22 cellular contexts compared by ENCODE assay signal in the genomic region with DNA sequence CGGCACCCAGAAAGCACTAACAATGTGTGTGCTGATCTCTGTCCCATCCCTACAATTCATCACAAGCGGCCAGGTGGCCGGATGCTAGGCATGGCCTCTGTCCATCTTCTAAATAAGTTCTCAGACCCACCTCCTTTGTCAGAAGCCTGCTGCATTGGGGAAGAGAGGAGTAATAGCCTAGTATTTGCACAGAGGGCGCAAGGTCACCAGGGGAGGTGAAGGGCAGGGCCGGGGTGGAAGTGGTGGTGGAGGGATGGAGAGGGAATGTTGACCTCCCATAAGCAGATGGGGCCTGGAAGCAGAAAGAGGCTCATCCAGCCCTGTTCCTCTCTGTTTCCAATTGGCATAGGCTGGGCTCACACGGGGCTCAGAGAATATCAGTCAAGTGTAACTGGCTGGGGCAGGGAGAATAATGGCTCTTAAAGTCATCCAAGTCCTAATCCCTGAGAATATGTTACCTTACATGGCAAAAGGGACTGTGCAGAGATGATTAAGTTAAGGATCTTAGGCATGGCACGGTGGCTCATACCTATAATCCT.
"Had no signal": no experiment of that assay in that cellular context is flagged by ENCODE, and none has a peak within 500 bp of the region (broad histone marks: within the 10 kb centered on the region; RNA-seq: fewer than 3 reads in every experiment).

No MANE protein-coding gene starts in this region.

- DNase-seq: activated CD4-positive, alpha-beta T cell treated with anti-CD3 and anti-CD28 coated beads for 1 hour; activated CD4-positive, alpha-beta T cell treated with anti-CD3 and anti-CD28 coated beads, Interleukin-2, amount 50 U/mL, for 1 hour; activated CD8-positive, alpha-beta T cell treated with anti-CD3 and anti-CD28 coated beads, Interleukin-2, amount 10 ng/mL, durations not matched to agents 7 days and 5 days; activated gamma-delta T cell; activated naive CD4-positive, alpha-beta T cell treated with anti-CD3 and anti-CD28 coated beads, Interleukin-2, amount 50 U/mL, for 16 hours; activated naive CD8-positive, alpha-beta T cell treated with anti-CD3 and anti-CD28 coated beads, Interleukin-2, amount 50 U/mL, for 24 hours; caudate nucleus; effector CD4-positive, alpha-beta T cell; erythroblast; foreskin fibroblast; immature natural killer cell; left lung; mammary epithelial cell; midbrain; natural killer cell; stimulated activated CD4-positive, alpha-beta T cell treated with anti-CD3 and anti-CD28 coated beads, Interleukin-2, amount 100 ng/mL, for 48 hours; stimulated activated CD8-positive, alpha-beta memory T cell treated with anti-CD3 and anti-CD28 coated beads, Interleukin-4, amount 100 ng/mL, for 48 hours; stimulated activated naive CD4-positive, alpha-beta T cell; upper lobe of right lung had no signal

- H3K4me1 Mint-ChIP-seq: natural killer cell had no signal

- H3K9me3 Mint-ChIP-seq: activated naive CD8-positive, alpha-beta T cell treated with anti-CD3 and anti-CD28 coated beads, Interleukin-2, amount 50 U/mL, for 24 hours; activated T-helper 1 cell treated with anti-CD3 and anti-CD28 coated beads, Interleukin-12 subunit alpha, Interleukin-12 subunit beta, Interleukin-2, Interleukin-4 antibody, amounts not matched to agents 30 ng/mL and 10 ng/mL and 1 ng/mL, durations not matched to agents 14 hours and 24 hours and 36 hours; dendritic cell treated with granulocyte-macrophage colony-stimulating factor and Interleukin-4, amounts not matched to agents 40 ng/mL and 50 ng/mL, for 4 days; immature natural killer cell; natural killer cell had no signal

- H3K27ac ChIP-seq: left lung, parathyroid adenoma, upper lobe of right lung had no signal

- H2AFZ ChIP-seq: parathyroid adenoma had no signal

- ATAC-seq: activated CD8-positive, alpha-beta T cell treated with anti-CD3 and anti-CD28 coated beads, Interleukin-2, amount 10 ng/mL, durations not matched to agents 7 days and 5 days; activated naive CD8-positive, alpha-beta T cell treated with anti-CD3 and anti-CD28 coated beads, Interleukin-2, amount 50 U/mL, for 24 hours; left lung; natural killer cell; upper lobe of right lung had no signal

- H3K27me3 Mint-ChIP-seq: activated naive CD8-positive, alpha-beta T cell treated with anti-CD3 and anti-CD28 coated beads, Interleukin-2, amount 50 U/mL, for 24 hours had no signal

- H3K27me3 ChIP-seq: upper lobe of right lung had no signal

- H3K4me3 Mint-ChIP-seq: activated CD8-positive, alpha-beta T cell treated with anti-CD3 and anti-CD28 coated beads, Interleukin-2, amount 10 ng/mL, durations not matched to agents 7 days and 5 days; activated naive CD8-positive, alpha-beta T cell treated with anti-CD3 and anti-CD28 coated beads, Interleukin-2, amount 50 U/mL, for 24 hours; activated T-helper 1 cell treated with anti-CD3 and anti-CD28 coated beads, Interleukin-12 subunit alpha, Interleukin-12 subunit beta, Interleukin-2, Interleukin-4 antibody, amounts not matched to agents 30 ng/mL and 10 ng/mL and 1 ng/mL, durations not matched to agents 14 hours and 24 hours and 36 hours; dendritic cell treated with granulocyte-macrophage colony-stimulating factor and Interleukin-4, amounts not matched to agents 40 ng/mL and 50 ng/mL, for 4 days; immature natural killer cell; natural killer cell had no signal

- H3K36me3 Mint-ChIP-seq: natural killer cell had no signal

- H3K9me3 ChIP-seq: left lung, upper lobe of right lung had no signal

- H3K27ac Mint-ChIP-seq: activated CD8-positive, alpha-beta T cell treated with anti-CD3 and anti-CD28 coated beads, Interleukin-2, amount 10 ng/mL, durations not matched to agents 7 days and 5 days; activated naive CD8-positive, alpha-beta T cell treated with anti-CD3 and anti-CD28 coated beads, Interleukin-2, amount 50 U/mL, for 24 hours; activated T-helper 1 cell treated with anti-CD3 and anti-CD28 coated beads, Interleukin-12 subunit alpha, Interleukin-12 subunit beta, Interleukin-2, Interleukin-4 antibody, amounts not matched to agents 30 ng/mL and 10 ng/mL and 1 ng/mL, durations not matched to agents 14 hours and 24 hours and 36 hours; dendritic cell treated with granulocyte-macrophage colony-stimulating factor and Interleukin-4, amounts not matched to agents 40 ng/mL and 50 ng/mL, for 4 days; immature natural killer cell; natural killer cell had no signal

- H3K9ac ChIP-seq: parathyroid adenoma had no signal

- H3K4me3 ChIP-seq: left lung, upper lobe of right lung had no signal
